Comparison of ENCODE assay signal across 8 cellular contexts in the genomic region with DNA sequence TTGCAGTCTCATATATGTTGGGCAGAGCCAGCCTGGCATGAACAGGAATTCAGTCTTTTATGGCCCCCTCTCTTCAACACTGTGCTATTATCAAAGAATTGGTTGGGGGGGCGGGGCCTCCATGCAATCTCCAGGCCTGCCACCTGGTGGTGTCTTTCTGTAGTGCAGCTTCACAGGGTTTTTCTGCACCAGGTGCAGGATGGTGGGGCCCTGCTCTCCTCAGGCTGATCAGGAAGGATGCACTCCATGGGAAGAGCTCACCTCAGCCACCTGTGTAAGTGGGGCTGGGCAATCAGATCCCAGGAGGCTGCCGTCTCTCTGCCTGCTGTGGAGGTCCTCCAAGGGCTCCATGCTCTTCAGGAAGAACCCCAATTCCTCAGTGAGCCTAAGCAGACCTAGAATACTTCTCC. TPM values are rescaled to one million over a fixed set of nuclear protein-coding genes. Genes with fewer than 3 reads are reported as not detected.
DNase-seq lines count a peak whose midpoint lies in the region; ATAC-seq and TF ChIP-seq lines count a peak whose summit lies in the region.

No MANE protein-coding gene starts in this region.

- no peak overlapping the region for H2AFZ ChIP-seq in PC-3 (ENCODE audit: low read length)

- H3K79me2 ChIP-seq in PC-3 (ENCODE audit: low read length): peaks cover 71% of the 10 kb centered on the region

- H3K4me1 Mint-ChIP-seq in natural killer cell treated with Interleukin-12 subunit alpha and Interleukin-12 subunit beta and Interleukin-15 and Interleukin-18, amount 100 ng/mL, for 72 hours (ENCODE audit: low read depth in 2 of 2): peaks cover 44 to 48% of the 10 kb centered on the region in 2 donors
- peaks cover 75% of the 10 kb centered on the region for H3K4me1 Mint-ChIP-seq in stimulated activated naive CD8-positive, alpha-beta T cell treated with anti-CD3 and anti-CD28 coated beads, Interleukin-15, amount 100 ng/mL, for 72 hours

- H3K27me3 Mint-ChIP-seq in natural killer cell treated with Interleukin-12 subunit alpha and Interleukin-12 subunit beta and Interleukin-15 and Interleukin-18, amount 100 ng/mL, for 72 hours: no peaks in the 10 kb centered on the region
- H3K27me3 Mint-ChIP-seq in stimulated activated naive CD8-positive, alpha-beta T cell treated with anti-CD3 and anti-CD28 coated beads, Interleukin-15, amount 100 ng/mL, for 72 hours: no peaks in the 10 kb centered on the region

- no peak overlapping the region for H3K4me3 Mint-ChIP-seq in natural killer cell treated with Interleukin-12 subunit alpha and Interleukin-12 subunit beta and Interleukin-15 and Interleukin-18, amount 100 ng/mL, for 72 hours
- no peak overlapping the region for H3K4me3 Mint-ChIP-seq in stimulated activated naive CD8-positive, alpha-beta T cell treated with anti-CD3 and anti-CD28 coated beads, Interleukin-15, amount 100 ng/mL, for 72 hours

- no peak overlapping the region for H3K4me3 ChIP-seq in PC-3 (ENCODE audit: low read length)

- no peak overlapping the region for H3K4me2 ChIP-seq in PC-3 (ENCODE audit: low read length)

- H3K9me3 ChIP-seq in PC-3 (ENCODE audit: low read length): no peaks in the 10 kb centered on the region

- H4K20me1 ChIP-seq in PC-3 (ENCODE audit: low read length): no peaks in the 10 kb centered on the region

- H3K36me3 ChIP-seq in PC-3 (ENCODE audit: low read depth, low read length): peaks cover 21% of the 10 kb centered on the region; the same call in 1 of the 2 replicates

- CTCF ChIA-PET in PC-3 (lab: Charles Lee): interaction anchor here (0.5 to 1.4 kb wide), 3 partner anchors 13 to 66 kb away, joined by 3 to 17 read pairs (median 6); no protein-coding TSS in a partner anchor

- H3K9me3 Mint-ChIP-seq in natural killer cell treated with Interleukin-12 subunit alpha and Interleukin-12 subunit beta and Interleukin-15 and Interleukin-18, amount 100 ng/mL, for 72 hours: no peaks in the 10 kb centered on the region
- H3K9me3 Mint-ChIP-seq in stimulated activated naive CD8-positive, alpha-beta T cell treated with anti-CD3 and anti-CD28 coated beads, Interleukin-15, amount 100 ng/mL, for 72 hours: no peaks in the 10 kb centered on the region

- peak overlapping the region in 1 of 2 donors; percentile 68 for H3K27ac Mint-ChIP-seq in natural killer cell treated with Interleukin-12 subunit alpha and Interleukin-12 subunit beta and Interleukin-15 and Interleukin-18, amount 100 ng/mL, for 72 hours
- H3K27ac Mint-ChIP-seq in stimulated activated naive CD8-positive, alpha-beta T cell treated with anti-CD3 and anti-CD28 coated beads, Interleukin-15, amount 100 ng/mL, for 72 hours: no peak overlapping the region

- DNase-seq in DMS153 (lab: John Stamatoyannopoulos, UW): peak; percentile 84
- peak; percentile 87 for DNase-seq in PC-3
- DNase-seq in activated T-cell treated with anti-CD3 and anti-CD28 coated beads for 4 hours: peak; percentile 87
- peak; percentile 83 for DNase-seq in natural killer cell treated with Interleukin-12 subunit alpha and Interleukin-12 subunit beta and Interleukin-15 and Interleukin-18, amount 100 ng/mL, for 72 hours (ENCODE audit: low spot score)
- peak; percentile 75 to 78 for DNase-seq in stimulated activated naive CD8-positive, alpha-beta T cell treated with anti-CD3 and anti-CD28 coated beads, Interleukin-15, amount 100 ng/mL, for 72 hours

- TF ChIP-seq RAD21 in Ishikawa (IDR thresholded peaks at IDR 0.05; ENCODE audit: low read depth): peak; percentile 59

- peaks cover 12% of the 10 kb centered on the region for H3F3A ChIP-seq in PC-3 (ENCODE audit: low read length, unreplicated experiment)

- BruUV-seq in PC-3 (replicated peaks; lab: Mats Ljungman, UMichigan): no TSS peak

- H3K4me1 ChIP-seq in PC-3 (ENCODE audit: insufficient read depth, low read length): peaks cover 35% of the 10 kb centered on the region

- no peak for TF ChIP-seq EP300 in Ishikawa (IDR thresholded peaks at IDR 0.05; ENCODE audit: borderline replicate concordance)

- TF ChIP-seq CTCF in PC-3 (conservative IDR thresholded peaks at IDR 0.05; ENCODE audit: low read depth, low read length): peak; percentile 84

- no peak overlapping the region for H3K9ac ChIP-seq in PC-3 (ENCODE audit: low read length)

- no peaks in the 10 kb centered on the region for H3K9me2 ChIP-seq in PC-3 (replicated peaks; ENCODE audit: low read length)

- H3K27ac ChIP-seq in PC-3 (ENCODE audit: low read length): no peak overlapping the region

- H3K36me3 Mint-ChIP-seq in natural killer cell treated with Interleukin-12 subunit alpha and Interleukin-12 subunit beta and Interleukin-15 and Interleukin-18, amount 100 ng/mL, for 72 hours: no peaks in the 10 kb centered on the region

- POLR2A ChIA-PET in PC-3 (lab: Charles Lee; ENCODE audit: unreplicated experiment): interaction anchor here (1.0 kb wide), 1 partner anchor 18 kb away, joined by 3 read pairs; no protein-coding TSS in a partner anchor

- H3K27me3 ChIP-seq in PC-3 (ENCODE audit: low read length): no peaks in the 10 kb centered on the region

- intact Hi-C loops in PC-3 (cut with micrococcal nuclease): loop anchor here (1.0 kb wide), 2 partner anchors 27 to 51 kb away; no protein-coding TSS in a partner anchor

- ATAC-seq in PC-3: peak; percentile 29
- peak; percentile 40 for ATAC-seq in esophagus mucosa
- peak; percentile 19 to 58 for ATAC-seq in natural killer cell treated with Interleukin-12 subunit alpha and Interleukin-12 subunit beta and Interleukin-15 and Interleukin-18, amount 100 ng/mL, for 72 hours
- peak; percentile 56 for ATAC-seq in stimulated activated naive CD8-positive, alpha-beta T cell treated with anti-CD3 and anti-CD28 coated beads, Interleukin-15, amount 100 ng/mL, for 72 hours
- ATAC-seq in HG02840 (IDR thresholded peaks at IDR 0.05; ENCODE audit: low FRiP score, unreplicated experiment): no peak

TF ChIP-seq in Ishikawa, 13 proteins besides CTCF, POLR2A, EP300 and RAD21:
- TF ChIP-seq EGR1 (IDR thresholded peaks at IDR 0.05) (no peak), YY1 (IDR thresholded peaks at IDR 0.05; ENCODE audit: low read depth) (no peak), ZBTB7A (IDR thresholded peaks at IDR 0.05; ENCODE audit: low read depth) (no peak), CREB1 (IDR thresholded peaks at IDR 0.05; ENCODE audit: low read depth) (no peak), TEAD4 (IDR thresholded peaks at IDR 0.05) (no peak), TCF12 (IDR thresholded peaks at IDR 0.05; ENCODE audit: low read depth) (no peak), TAF1 (IDR thresholded peaks at IDR 0.05; ENCODE audit: low read depth) (no peak), CEBPB (IDR thresholded peaks at IDR 0.05) (no peak), FOXM1 (IDR thresholded peaks at IDR 0.05; ENCODE audit: borderline replicate concordance, low read depth) (no peak), NFIC (IDR thresholded peaks at IDR 0.05) (no peak)
- TF ChIP-seq, protein P1, sequence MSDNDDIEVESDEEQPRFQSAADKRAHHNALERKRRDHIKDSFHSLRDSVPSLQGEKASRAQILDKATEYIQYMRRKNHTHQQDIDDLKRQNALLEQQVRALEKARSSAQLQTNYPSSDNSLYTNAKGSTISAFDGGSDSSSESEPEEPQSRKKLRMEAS (IDR thresholded peaks at IDR 0.05): no peak
- TF ChIP-seq, protein P2, sequence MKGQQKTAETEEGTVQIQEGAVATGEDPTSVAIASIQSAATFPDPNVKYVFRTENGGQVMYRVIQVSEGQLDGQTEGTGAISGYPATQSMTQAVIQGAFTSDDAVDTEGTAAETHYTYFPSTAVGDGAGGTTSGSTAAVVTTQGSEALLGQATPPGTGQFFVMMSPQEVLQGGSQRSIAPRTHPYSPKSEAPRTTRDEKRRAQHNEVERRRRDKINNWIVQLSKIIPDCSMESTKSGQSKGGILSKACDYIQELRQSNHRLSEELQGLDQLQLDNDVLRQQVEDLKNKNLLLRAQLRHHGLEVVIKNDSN (IDR thresholded peaks at IDR 0.05): no peak
- TF ChIP-seq, protein P3, sequence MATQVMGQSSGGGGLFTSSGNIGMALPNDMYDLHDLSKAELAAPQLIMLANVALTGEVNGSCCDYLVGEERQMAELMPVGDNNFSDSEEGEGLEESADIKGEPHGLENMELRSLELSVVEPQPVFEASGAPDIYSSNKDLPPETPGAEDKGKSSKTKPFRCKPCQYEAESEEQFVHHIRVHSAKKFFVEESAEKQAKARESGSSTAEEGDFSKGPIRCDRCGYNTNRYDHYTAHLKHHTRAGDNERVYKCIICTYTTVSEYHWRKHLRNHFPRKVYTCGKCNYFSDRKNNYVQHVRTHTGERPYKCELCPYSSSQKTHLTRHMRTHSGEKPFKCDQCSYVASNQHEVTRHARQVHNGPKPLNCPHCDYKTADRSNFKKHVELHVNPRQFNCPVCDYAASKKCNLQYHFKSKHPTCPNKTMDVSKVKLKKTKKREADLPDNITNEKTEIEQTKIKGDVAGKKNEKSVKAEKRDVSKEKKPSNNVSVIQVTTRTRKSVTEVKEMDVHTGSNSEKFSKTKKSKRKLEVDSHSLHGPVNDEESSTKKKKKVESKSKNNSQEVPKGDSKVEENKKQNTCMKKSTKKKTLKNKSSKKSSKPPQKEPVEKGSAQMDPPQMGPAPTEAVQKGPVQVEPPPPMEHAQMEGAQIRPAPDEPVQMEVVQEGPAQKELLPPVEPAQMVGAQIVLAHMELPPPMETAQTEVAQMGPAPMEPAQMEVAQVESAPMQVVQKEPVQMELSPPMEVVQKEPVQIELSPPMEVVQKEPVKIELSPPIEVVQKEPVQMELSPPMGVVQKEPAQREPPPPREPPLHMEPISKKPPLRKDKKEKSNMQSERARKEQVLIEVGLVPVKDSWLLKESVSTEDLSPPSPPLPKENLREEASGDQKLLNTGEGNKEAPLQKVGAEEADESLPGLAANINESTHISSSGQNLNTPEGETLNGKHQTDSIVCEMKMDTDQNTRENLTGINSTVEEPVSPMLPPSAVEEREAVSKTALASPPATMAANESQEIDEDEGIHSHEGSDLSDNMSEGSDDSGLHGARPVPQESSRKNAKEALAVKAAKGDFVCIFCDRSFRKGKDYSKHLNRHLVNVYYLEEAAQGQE (IDR thresholded peaks at IDR 0.05; ENCODE audit: low read depth): no peak

RNA-seq across cellular contexts. Expression of a gene that starts 16.7 kb away (rescaled TPM):
- total RNA-seq in PC-3 (2014; rRNA removed) (14.4 and 15.9 TPM in 2 replicates), esophagus mucosa (31.8 TPM)
- 10 to 100 TPM; 58.2 to 76.1 TPM for total RNA-seq in natural killer cell treated with Interleukin-12 subunit alpha and Interleukin-12 subunit beta and Interleukin-15 and Interleukin-18, amount 100 ng/mL, for 72 hours

RNA-seq across cellular contexts. Expression of a gene that starts 28.6 kb away (rescaled TPM):
- 19.2 and 35.2 TPM in 2 replicates for total RNA-seq in PC-3 (2014; rRNA removed)
- 22.7 TPM for total RNA-seq in esophagus mucosa
- total RNA-seq in natural killer cell treated with Interleukin-12 subunit alpha and Interleukin-12 subunit beta and Interleukin-15 and Interleukin-18, amount 100 ng/mL, for 72 hours: 10 to 100 TPM; 56.6 to 58.1 TPM

RNA-seq across cellular contexts. Expression of a gene that starts 45.6 kb away (rescaled TPM):
- total RNA-seq in PC-3 (2014; rRNA removed): 89.1 and 104 TPM in 2 replicates
- 3.7 TPM for total RNA-seq in esophagus mucosa
- 1 to 10 TPM; 5.8 to 6.3 TPM for total RNA-seq in natural killer cell treated with Interleukin-12 subunit alpha and Interleukin-12 subunit beta and Interleukin-15 and Interleukin-18, amount 100 ng/mL, for 72 hours

Comparison
In these comparisons a context has a peak if more than half of its experiments do, and no peak if none do; other contexts are left out.
1. RNA of a gene that starts 45.6 kb away (total RNA-seq): 89.1 to 104 TPM in PC-3; 5.8 to 6.3 TPM in natural killer cell treated with Interleukin-12 subunit alpha and Interleukin-12 subunit beta and Interleukin-15 and Interleukin-18, amount 100 ng/mL, for 72 hours and 3.7 TPM in esophagus mucosa (single experiment); every median in the first group is over 10 times any median in the second.
2. Peak in every context shown above with its lines, with median percentiles within 50 percentile points of each other: DNase-seq.